Comparison of ENCODE assay signal across 14 cellular contexts in the genomic region with DNA sequence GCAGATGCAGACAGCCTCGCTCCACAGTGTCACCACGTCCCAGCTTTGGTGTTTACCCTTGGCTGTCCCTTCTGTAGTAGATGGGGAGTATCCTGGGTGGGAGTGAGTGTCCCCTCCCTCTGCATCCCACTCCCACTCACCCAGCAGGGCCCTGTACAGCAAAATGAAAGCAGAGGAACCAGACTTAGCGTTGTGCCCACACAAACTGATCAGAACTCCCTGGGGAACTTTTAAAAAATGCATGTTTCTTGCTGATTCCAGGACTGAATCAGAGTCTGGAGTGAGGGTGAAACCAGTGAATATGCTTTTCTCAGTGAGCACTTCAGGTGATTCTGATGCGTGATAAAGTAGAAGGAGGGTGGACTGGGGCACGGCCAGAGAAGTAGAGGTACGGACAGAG. TPM values are rescaled to one million over a fixed set of nuclear protein-coding genes. Genes with fewer than 3 reads are reported as not detected.
A peak's percentile ranks its signal among the peaks of the same experiment; 100 is the strongest.
DNase-seq lines count a peak whose midpoint lies in the region; ATAC-seq and TF ChIP-seq lines count a peak whose summit lies in the region.
"Had no signal": no experiment of that assay in that cellular context is flagged by ENCODE, and none has a peak within 500 bp of the region (broad histone marks: within the 10 kb centered on the region; RNA-seq: fewer than 3 reads in every experiment).

No MANE protein-coding gene starts in this region.

- TF ChIP-seq CTCF in heart left ventricle (IDR thresholded peaks at IDR 0.05) (no peak), psoas muscle (IDR thresholded peaks at IDR 0.05) (no peak), PC-9 (conservative IDR thresholded peaks at IDR 0.05) (no peak)

- H3K27me3 ChIP-seq in heart left ventricle (peaks cover 0 to 22% (median 5%) of the 10 kb centered on the region in 9 donors), psoas muscle (ENCODE audit: insufficient read depth in 3 of 3, low read length in 2 of 3) (peaks cover 0 to 24% (median 9%) of the 10 kb centered on the region in 3 donors), PC-9 (ENCODE audit: insufficient read depth, low read depth) (peaks cover 62% of the 10 kb centered on the region)

- H3K4me1 ChIP-seq in heart left ventricle (peaks cover 6 to 91% (median 77%) of the 10 kb centered on the region in 12 donors), psoas muscle (peaks cover 5% of the 10 kb centered on the region), PC-9 (replicated peaks; ENCODE audit: insufficient read depth) (no peaks in the 10 kb centered on the region)

- 52 to 70% (median 60%) methylated on average over 6 of the region's 6 CpGs for WGBS in heart left ventricle, 4 donors
- 61 to 70% (median 65%) methylated on average over 6 of the region's 6 CpGs for WGBS in psoas muscle, 3 donors

- no TSS peak for BruUV-seq in PC-9 (replicated peaks; lab: Mats Ljungman, UMichigan)

- POLR2A ChIA-PET in PC-9 (lab: Charles Lee; ENCODE audit: unreplicated experiment) = no interaction called here

- H3K9me3 ChIP-seq in heart left ventricle = no peaks in the 10 kb centered on the region
- no peaks in the 10 kb centered on the region for H3K9me3 ChIP-seq in psoas muscle
- H3K9me3 ChIP-seq in PC-9 (ENCODE audit: insufficient read depth, low read depth) = no peaks in the 10 kb centered on the region

- H3K27ac ChIP-seq in heart left ventricle = peak overlapping the region; percentile 31 to 95 (median 78)
- H3K27ac ChIP-seq in psoas muscle = peak overlapping the region; percentile 49
- no peak overlapping the region for H3K27ac ChIP-seq in PC-9

- no peaks in the 10 kb centered on the region for H3K79me2 ChIP-seq in PC-9 (ENCODE audit: low read depth)

- H3K36me3 ChIP-seq in heart left ventricle (peaks cover 0 to 15% (median 5%) of the 10 kb centered on the region in 9 donors), psoas muscle (ENCODE audit: insufficient read depth in 1 of 2, low read depth in 1 of 2) (peaks cover 0 to 2% of the 10 kb centered on the region in 2 donors), PC-9 (ENCODE audit: low read depth) (no peaks in the 10 kb centered on the region)

- H3K9me2 ChIP-seq in PC-9 (ENCODE audit: insufficient read depth) = no peaks in the 10 kb centered on the region

- intact Hi-C loops in heart left ventricle (cut with DNase I) (no loop called here), left ventricle myocardium superior (cut with micrococcal nuclease) (no loop called here), left cardiac atrium (cut with DNase I) (no loop called here), psoas muscle (cut with DNase I) (no loop called here), PC-9 (cut with micrococcal nuclease; ENCODE audit: unreplicated experiment) (no loop called here)

- H3K4me3 ChIP-seq in heart left ventricle (peak overlapping the region in 9 of 12 donors; percentile 1 to 72 (median 35)), psoas muscle (peak overlapping the region; percentile 70), PC-9 (no peak overlapping the region)

- CTCF ChIA-PET in PC-9 (lab: Charles Lee) = no interaction called here

- no peaks in the 10 kb centered on the region for H4K20me1 ChIP-seq in PC-9 (ENCODE audit: insufficient read depth)

- H3F3A ChIP-seq in PC-9 (ENCODE audit: insufficient read depth, low read depth) = no peaks in the 10 kb centered on the region

- TF ChIP-seq POLR2A in heart left ventricle (IDR thresholded peaks at IDR 0.05) (no peak), erythroblast (IDR thresholded peaks at IDR 0.05; ENCODE audit: low read length) (no peak)

- no peak overlapping the region for H3K4me2 ChIP-seq in PC-9

- H2AFZ ChIP-seq in PC-9 = no peak overlapping the region

- DNase-seq in heart left ventricle = no peak
- DNase-seq in left ventricle myocardium superior = no peak
- peak; percentile 10 for DNase-seq in left cardiac atrium
- DNase-seq in psoas muscle = no peak
- no peak for DNase-seq in hippocampal formation (lab: John Stamatoyannopoulos, UW)
- DNase-seq in PC-9 = no peak
- DNase-seq in erythroblast (lab: John Stamatoyannopoulos, UW) = no peak
- DNase-seq: ACHN; activated CD4-positive, alpha-beta T cell treated with anti-CD3 and anti-CD28 coated beads, Interleukin-2, amount 50 U/mL, for 1 hour; activated naive CD8-positive, alpha-beta T cell treated with anti-CD3 and anti-CD28 coated beads, Interleukin-2, amount 50 U/mL, for 24 hours; activated T-cell treated with anti-CD3 and anti-CD28 coated beads, Interleukin-2, amount 50 U/mL, for 24 hours; T-helper 9 cell had no signal

- no peak for ATAC-seq in heart left ventricle
- ATAC-seq in left ventricle myocardium superior = no peak
- no peak for ATAC-seq in left cardiac atrium
- no peak for ATAC-seq in psoas muscle
- no peak for ATAC-seq in GM19351 (IDR thresholded peaks at IDR 0.05; ENCODE audit: unreplicated experiment)
- ATAC-seq: activated naive CD8-positive, alpha-beta T cell treated with anti-CD3 and anti-CD28 coated beads, Interleukin-2, amount 50 U/mL, for 24 hours had no signal

RNA-seq across cellular contexts. Expression of a gene that starts 2.9 kb away (rescaled TPM):
- total RNA-seq in heart left ventricle = 100 to 1,000 TPM in 1 of 9 donors, 10 to 100 TPM in 8; 23.5 to 116 (median 33.4) TPM
- 10 to 100 TPM; 20.5 to 35.1 TPM for polyA plus RNA-seq in heart left ventricle
- total RNA-seq in left ventricle myocardium superior = 31.7 TPM
- total RNA-seq in left cardiac atrium = 10 to 100 TPM; 44.0 to 65.2 TPM
- 10 to 100 TPM; 24.1 to 40.8 (median 25.8) TPM for total RNA-seq in psoas muscle
- 10 to 100 TPM; 10.8 to 22.8 (median 13.9) TPM for polyA plus RNA-seq in psoas muscle
- not detected in 2 replicates for total RNA-seq in PC-9 (2021)

RNA-seq across cellular contexts. Expression of a gene that starts 22.3 kb away (rescaled TPM):
- total RNA-seq in heart left ventricle (not detected), left ventricle myocardium superior (not detected), left cardiac atrium (not detected), psoas muscle (not detected), PC-9 (2021) (not detected in 2 replicates)
- polyA plus RNA-seq in heart left ventricle (not detected), psoas muscle (under 1 TPM in 1 of 3 donors, not detected in 2; 0.16 TPM)
- total RNA-seq: epithelial cell of proximal tubule had no signal

RNA-seq across cellular contexts. Expression of a gene that starts 41.3 kb away (rescaled TPM):
- total RNA-seq in heart left ventricle = 10 to 100 TPM in 7 of 9 donors, 1 to 10 TPM in 2; 7.4 to 19.8 (median 11.6) TPM
- 10 to 100 TPM in 1 of 2 donors, 1 to 10 TPM in 1; 7.7 to 13.3 TPM for polyA plus RNA-seq in heart left ventricle
- 11.2 TPM for total RNA-seq in left ventricle myocardium superior
- total RNA-seq in left cardiac atrium = 10 to 100 TPM; 13.0 to 19.3 TPM
- 10 to 100 TPM; 10.5 to 16.6 (median 14.0) TPM for total RNA-seq in psoas muscle
- polyA plus RNA-seq in psoas muscle = 10 to 100 TPM in 1 of 3 donors, 1 to 10 TPM in 2; 5.8 to 14.9 (median 6.0) TPM
- 13.4 and 15.4 TPM in 2 replicates for total RNA-seq in PC-9 (2021)

Comparison
In these comparisons a context has a peak if more than half of its experiments do, and no peak if none do; other contexts are left out.
1. RNA of a gene that starts 2.9 kb away (total RNA-seq): 44.0 to 65.2 TPM in left cardiac atrium, 23.5 to 116 TPM in heart left ventricle, 31.7 TPM in left ventricle myocardium superior (single experiment) and 24.1 to 40.8 TPM in psoas muscle; not detected in PC-9; every median in the first group is over 10 times any median in the second.